ENCODE assay signal across 3 cellular contexts in genomic region chr12:29447285-29447975, GRCh38.
A peak's percentile ranks its signal among the peaks of the same experiment; 100 is the strongest.
TF ChIP-seq lines count a peak whose summit lies in the region.

No MANE protein-coding gene starts in this region.

TF ChIP-seq in A549, 52 proteins besides CTCF, POLR2A, EP300 and RAD21:
- peak; percentile 46 for TF ChIP-seq MAFK (IDR thresholded peaks at IDR 0.05; ENCODE audit: partially characterized antibody)
- TF ChIP-seq KDM1A (IDR thresholded peaks at IDR 0.05; ENCODE audit: low read depth), result no peak
- no peak for TF ChIP-seq ZNF302 (CRISPR knock-in tag; IDR thresholded peaks at IDR 0.05)

TF ChIP-seq in IMR-90, 13 proteins besides CTCF, POLR2A, EP300 and RAD21:
- no peak for TF ChIP-seq NFE2L2 (IDR thresholded peaks at IDR 0.05; ENCODE audit: low read depth, low read length)
- 0 out of 2 replicates have a peak, but pooled peaks have one; percentile 8 for TF ChIP-seq MAFK (IDR thresholded peaks at IDR 0.05; ENCODE audit: low read depth, low read length)
TF ChIP-seq in IMR-90: peak in this region for 1.

TF ChIP-seq in GM12878, 131 proteins besides CTCF, POLR2A, EP300 and RAD21:
- TF ChIP-seq ZNF24 (IDR thresholded peaks at IDR 0.05) (peak; percentile 61; the same call in 1 of the 2 replicates), EZH2 (IDR thresholded peaks at IDR 0.05; ENCODE audit: borderline replicate concordance, control insufficient read depth, low read depth, low read length) (no peak)
